ENCODE assay signal across 8 cellular contexts in the genomic region with DNA sequence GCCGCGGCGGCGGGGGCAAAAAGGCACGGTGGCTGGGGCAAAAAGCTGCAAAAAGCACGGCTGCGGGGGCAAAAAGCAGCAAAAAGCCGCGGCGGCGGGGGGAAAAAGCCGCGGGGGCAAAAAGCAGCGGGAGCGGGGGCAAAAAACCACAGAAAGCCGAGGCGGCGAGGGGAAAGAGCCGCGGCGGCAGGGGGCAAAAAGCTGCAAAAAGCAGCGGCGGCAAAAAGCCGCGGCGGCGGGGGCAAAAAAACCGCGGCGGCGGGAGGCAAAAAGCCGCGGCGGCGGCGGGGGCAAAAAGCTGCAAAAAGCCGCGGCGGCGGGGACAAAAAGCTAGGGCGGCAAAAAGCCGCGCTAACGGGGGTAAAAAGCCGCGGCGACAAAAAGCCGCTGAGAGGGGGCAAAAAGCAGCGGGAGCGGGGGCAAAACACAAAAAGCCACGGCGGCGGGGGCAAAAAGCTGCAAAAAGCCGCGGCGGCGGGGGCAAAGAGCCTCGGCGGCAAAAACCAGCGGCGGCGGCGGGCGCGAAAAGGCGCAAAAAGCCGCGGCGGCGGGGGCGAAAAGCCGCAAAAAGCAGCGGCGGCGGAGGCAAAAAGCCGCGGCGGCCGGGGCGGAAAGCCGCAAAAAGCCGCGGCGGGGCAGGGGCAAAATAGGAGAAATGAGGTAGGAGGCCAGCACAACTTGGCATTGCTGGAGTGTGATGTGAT.
DNase-seq lines count a peak whose midpoint lies in the region; ATAC-seq and TF ChIP-seq lines count a peak whose summit lies in the region.

No MANE protein-coding gene starts in this region.

- POLR2A ChIA-PET in BJ (lab: Charles Lee), result no interaction called here

- H3K27me3 ChIP-seq in BJ (ENCODE audit: control insufficient read depth, insufficient read depth, low read length) (peaks cover 12% of the 10 kb centered on the region), HAP-1 (ENCODE audit: low read depth) (peaks cover 25% of the 10 kb centered on the region), colonic mucosa (peaks cover 18% of the 10 kb centered on the region)

- peak overlapping the region; percentile 38 for H3K4me3 ChIP-seq in BJ (ENCODE audit: low read depth, low read length)
- peak overlapping the region; percentile 39 for H3K4me3 ChIP-seq in HAP-1
- peak overlapping the region; percentile 26 for H3K4me3 ChIP-seq in colonic mucosa

- no peak overlapping the region for H3K9ac ChIP-seq in colonic mucosa (ENCODE audit: low read depth in 2 of 2, low read length in 2 of 2)

- DNase-seq in BJ (ENCODE audit: low read depth), result no peak
- DNase-seq in HAP-1 (ENCODE audit: low spot score in 2 of 2), result peak in 1 of 2 experiments; percentile 9
- no peak for DNase-seq in colonic mucosa
- DNase-seq in nephron progenitor cell, result peak; percentile 50
- DNase-seq in cerebellum (ENCODE audit: low spot score), result no peak
- no peak for DNase-seq in NCI-H2196 treated with DMSO at 0.1 percent for 48 hours (lab: John Stamatoyannopoulos, UW; ENCODE audit: unreplicated experiment)

- no peak overlapping the region for H3K27ac ChIP-seq in colonic mucosa

- in situ Hi-C loops in HAP-1 (cut with MboI; ENCODE audit: low sequenced_read_pairs), result no loop called here

- ATAC-seq in GM18498 (IDR thresholded peaks at IDR 0.05; ENCODE audit: unreplicated experiment) (no peak), HG03457 (IDR thresholded peaks at IDR 0.05; ENCODE audit: unreplicated experiment) (no peak)

- H3K4me3 Mint-ChIP-seq in nephron progenitor cell, result peak overlapping the region; percentile 93

- H3K9me3 ChIP-seq in HAP-1, result no peaks in the 10 kb centered on the region
- no peaks in the 10 kb centered on the region for H3K9me3 ChIP-seq in colonic mucosa

- H3K9me3 Mint-ChIP-seq in nephron progenitor cell, result peaks cover 11% of the 10 kb centered on the region

- no peaks in the 10 kb centered on the region for H3K4me1 ChIP-seq in HAP-1
- no peaks in the 10 kb centered on the region for H3K4me1 ChIP-seq in colonic mucosa

- CTCF ChIA-PET in BJ (lab: Yijun Ruan, JAX), result no interaction called here

- no peak overlapping the region for H3K27ac Mint-ChIP-seq in nephron progenitor cell

- no peaks in the 10 kb centered on the region for H3K36me3 Mint-ChIP-seq in nephron progenitor cell (ENCODE audit: low read depth)

- intact Hi-C loops in colonic mucosa (cut with DNase I), result no loop called here

- H3K36me3 ChIP-seq in BJ (ENCODE audit: control insufficient read depth, insufficient read depth, low read length), result no peaks in the 10 kb centered on the region
- H3K36me3 ChIP-seq in HAP-1 (replicated peaks), result no peaks in the 10 kb centered on the region
- H3K36me3 ChIP-seq in colonic mucosa, result no peaks in the 10 kb centered on the region

- peaks cover 7% of the 10 kb centered on the region for H3K4me1 Mint-ChIP-seq in nephron progenitor cell

- H3K27me3 Mint-ChIP-seq in nephron progenitor cell (ENCODE audit: low read depth, poor library complexity), result peaks cover 47% of the 10 kb centered on the region

- TF ChIP-seq CTCF in BJ (IDR thresholded peaks at IDR 0.05; ENCODE audit: insufficient read depth, low read depth, low read length) (no peak), colonic mucosa (IDR thresholded peaks at IDR 0.05) (no peak), nephron progenitor cell (IDR thresholded peaks at IDR 0.05) (no peak)
